ENCODE assay signal across 27 cellular contexts in genomic region chr17:65662166-65662565, GRCh38.
DNase-seq lines count a peak whose midpoint lies in the region; ATAC-seq and TF ChIP-seq lines count a peak whose summit lies in the region.
"Had no signal": no experiment of that assay in that cellular context is flagged by ENCODE, and none has a peak within 500 bp of the region (broad histone marks: within the 10 kb centered on the region; RNA-seq: fewer than 3 reads in every experiment).

No MANE protein-coding gene starts in this region.

- H3K4me2 ChIP-seq in osteoblast (ENCODE audit: insufficient read depth, low read length): peak overlapping the region; percentile 19
- H3K4me2 ChIP-seq: PC-9 had no signal

- H4K20me1 ChIP-seq in osteoblast (ENCODE audit: insufficient read depth, low read length): no peaks in the 10 kb centered on the region

- H3K9me3 ChIP-seq in adipocyte (ENCODE audit: control insufficient read depth, low read length) (no peaks in the 10 kb centered on the region), osteoblast (ENCODE audit: low read depth, low read length) (no peaks in the 10 kb centered on the region)
- H3K9me3 ChIP-seq: prostate gland, upper lobe of left lung had no signal

- no peaks in the 10 kb centered on the region for H3K27me3 ChIP-seq in adipocyte (replicated peaks; ENCODE audit: control insufficient read depth, insufficient read depth, low read length)
- no peaks in the 10 kb centered on the region for H3K27me3 ChIP-seq in osteoblast (ENCODE audit: insufficient read depth, low read length)
- H3K27me3 ChIP-seq: upper lobe of left lung had no signal

- H3K27me3 Mint-ChIP-seq in activated CD4-positive, alpha-beta T cell treated with anti-CD3 and anti-CD28 coated beads, Interleukin-2, amount 10 ng/mL, durations not matched to agents 24 days and 14 days: peaks cover 3% of the 10 kb centered on the region
- H3K27me3 Mint-ChIP-seq: activated naive CD4-positive, alpha-beta T cell treated with anti-CD3 and anti-CD28 coated beads, Interleukin-2, amount 50 U/mL, for 24 hours; activated T-helper 17 cell treated with anti-CD3 and anti-CD28 coated beads, Interleukin-2, amount 50 U/mL, for 72 hours had no signal

- H3K36me3 Mint-ChIP-seq in activated CD4-positive, alpha-beta T cell treated with anti-CD3 and anti-CD28 coated beads, Interleukin-2, amount 10 ng/mL, durations not matched to agents 24 days and 14 days (ENCODE audit: low read depth): no peaks in the 10 kb centered on the region
- H3K36me3 Mint-ChIP-seq: activated CD4-positive, alpha-beta memory T cell treated with anti-CD3 and anti-CD28 coated beads for 36 hours; activated naive CD4-positive, alpha-beta T cell treated with anti-CD3 and anti-CD28 coated beads, Interleukin-2, amount 50 U/mL, for 24 hours; CD4-positive, CD25-positive, alpha-beta regulatory T cell had no signal

- H3K36me3 ChIP-seq in adipocyte (ENCODE audit: control insufficient read depth, insufficient read depth, low read length, severe bottlenecking) (no peaks in the 10 kb centered on the region), osteoblast (ENCODE audit: insufficient read depth, low read length) (no peaks in the 10 kb centered on the region)
- H3K36me3 ChIP-seq: prostate gland, upper lobe of left lung had no signal

- H3K27ac Mint-ChIP-seq in activated CD4-positive, alpha-beta T cell treated with anti-CD3 and anti-CD28 coated beads, Interleukin-2, amount 10 ng/mL, durations not matched to agents 24 days and 14 days: no peak overlapping the region
- H3K27ac Mint-ChIP-seq: activated B cell treated with CpG ODN at 0.5 μM for 24 hours; activated CD4-positive, alpha-beta memory T cell treated with anti-CD3 and anti-CD28 coated beads for 36 hours; activated naive CD4-positive, alpha-beta T cell treated with anti-CD3 and anti-CD28 coated beads, Interleukin-2, amount 50 U/mL, for 24 hours; activated T-helper 17 cell treated with anti-CD3 and anti-CD28 coated beads, Interleukin-2, amount 50 U/mL, for 72 hours; CD4-positive, CD25-positive, alpha-beta regulatory T cell had no signal

- intact Hi-C loops in activated CD4-positive, alpha-beta T cell treated with anti-CD3 and anti-CD28 coated beads, Interleukin-2, amount 10 ng/mL, durations not matched to agents 24 days and 14 days (cut with micrococcal nuclease): no loop called here

- H3K4me3 ChIP-seq in AG10803 (ENCODE audit: low read length) (no peak overlapping the region), adipocyte (ENCODE audit: low read length) (no peak overlapping the region), osteoblast (ENCODE audit: insufficient read depth, low read length) (no peak overlapping the region)
- H3K4me3 ChIP-seq: PC-9, prostate gland, skin epidermis, upper lobe of left lung had no signal

- no peak for ATAC-seq in HG02571 (IDR thresholded peaks at IDR 0.05; ENCODE audit: unreplicated experiment)
- ATAC-seq: activated T-helper 17 cell treated with anti-CD3 and anti-CD28 coated beads, Interleukin-2, amount 50 U/mL, for 72 hours had no signal

- no peaks in the 10 kb centered on the region for H3K79me2 ChIP-seq in osteoblast (ENCODE audit: insufficient read depth, low read length)

- H3K4me1 Mint-ChIP-seq in activated CD4-positive, alpha-beta T cell treated with anti-CD3 and anti-CD28 coated beads, Interleukin-2, amount 10 ng/mL, durations not matched to agents 24 days and 14 days: no peaks in the 10 kb centered on the region
- H3K4me1 Mint-ChIP-seq: activated B cell treated with CpG ODN at 0.5 μM for 24 hours; CD4-positive, CD25-positive, alpha-beta regulatory T cell had no signal

- no peak overlapping the region for H2AFZ ChIP-seq in osteoblast (ENCODE audit: low read length)
- H2AFZ ChIP-seq: PC-9 had no signal

- H3K4me3 Mint-ChIP-seq in activated CD4-positive, alpha-beta T cell treated with anti-CD3 and anti-CD28 coated beads, Interleukin-2, amount 10 ng/mL, durations not matched to agents 24 days and 14 days: no peak overlapping the region
- H3K4me3 Mint-ChIP-seq: activated B cell treated with CpG ODN at 0.5 μM for 24 hours; activated CD4-positive, alpha-beta memory T cell treated with anti-CD3 and anti-CD28 coated beads for 36 hours; activated naive CD4-positive, alpha-beta T cell treated with anti-CD3 and anti-CD28 coated beads, Interleukin-2, amount 50 U/mL, for 24 hours; activated T-helper 17 cell treated with anti-CD3 and anti-CD28 coated beads, Interleukin-2, amount 50 U/mL, for 72 hours; CD4-positive, CD25-positive, alpha-beta regulatory T cell had no signal

- DNase-seq in AG10803 (ENCODE audit: low read depth) (peak; percentile 88), adipocyte (ENCODE audit: low read depth) (peak; percentile 79), fibroblast of peridontal ligament (ENCODE audit: extremely low read depth) (peak; percentile 87), osteoblast (ENCODE audit: insufficient read length, low spot score, missing footprints) (peak; percentile 89), NCI-H2107 (lab: John Stamatoyannopoulos, UW) (no peak), germinal center (ENCODE audit: low spot score) (no peak)
- no peak for DNase-seq in activated CD4-positive, alpha-beta T cell treated with anti-CD3 and anti-CD28 coated beads, Interleukin-2, amount 10 ng/mL, durations not matched to agents 24 days and 14 days
- DNase-seq: activated B cell treated with CpG ODN at 0.5 μM for 24 hours; activated CD4-positive, alpha-beta memory T cell treated with anti-CD3 and anti-CD28 coated beads for 36 hours; activated CD8-positive, alpha-beta memory T cell treated with anti-CD3 and anti-CD28 coated beads, Interleukin-2, amount 50 U/mL, for 48 hours; CD4-positive, CD25-positive, alpha-beta regulatory T cell; cerebellar nuclear complex; effector CD8-positive, alpha-beta T cell; GOT3; KBM-7; left cardiac atrium; NCI-H1436; NCI-H510A; NK-92 treated with Interleukin-12 subunit alpha and Interleukin-12 subunit beta, amount 100 ng/mL, for 24 hours; PC-9; Right ventricle myocardium superior; upper lobe of left lung had no signal

- H3K27ac ChIP-seq in osteoblast (ENCODE audit: low read depth, low read length): no peak overlapping the region
- H3K27ac ChIP-seq: PC-9, prostate gland, upper lobe of left lung had no signal

- no peak for TF ChIP-seq CTCF in AG10803 (conservative IDR thresholded peaks at IDR 0.05; ENCODE audit: low read length)
- TF ChIP-seq CTCF in osteoblast (IDR thresholded peaks at IDR 0.05; ENCODE audit: extremely low read depth, low read depth, low read length): no peak

- H3K4me1 ChIP-seq in adipocyte (ENCODE audit: control insufficient read depth, insufficient read depth, low read length) (peaks cover 24% of the 10 kb centered on the region), osteoblast (ENCODE audit: insufficient read depth, low read length) (peaks cover 22% of the 10 kb centered on the region)
- H3K4me1 ChIP-seq: prostate gland, upper lobe of left lung had no signal

- H3K9ac ChIP-seq in adipocyte (ENCODE audit: low read length): peak overlapping the region; percentile 73

- H3K9me3 Mint-ChIP-seq in activated CD4-positive, alpha-beta T cell treated with anti-CD3 and anti-CD28 coated beads, Interleukin-2, amount 10 ng/mL, durations not matched to agents 24 days and 14 days: no peaks in the 10 kb centered on the region
- H3K9me3 Mint-ChIP-seq: activated naive CD4-positive, alpha-beta T cell treated with anti-CD3 and anti-CD28 coated beads, Interleukin-2, amount 50 U/mL, for 24 hours; activated T-helper 17 cell treated with anti-CD3 and anti-CD28 coated beads, Interleukin-2, amount 50 U/mL, for 72 hours had no signal

Comparison
In these comparisons a context has a peak if more than half of its experiments do, and no peak if none do; other contexts are left out.
1. DNase-seq: peak in AG10803 (single experiment), adipocyte (single experiment), fibroblast of peridontal ligament (single experiment) and osteoblast (single experiment); none in NCI-H2107 (single experiment), activated CD4-positive, alpha-beta T cell treated with anti-CD3 and anti-CD28 coated beads, Interleukin-2, amount 10 ng/mL, durations not matched to agents 24 days and 14 days (single experiment) and germinal center (single experiment).